ENCODE assay signal across 2 cellular contexts in the genomic region with DNA sequence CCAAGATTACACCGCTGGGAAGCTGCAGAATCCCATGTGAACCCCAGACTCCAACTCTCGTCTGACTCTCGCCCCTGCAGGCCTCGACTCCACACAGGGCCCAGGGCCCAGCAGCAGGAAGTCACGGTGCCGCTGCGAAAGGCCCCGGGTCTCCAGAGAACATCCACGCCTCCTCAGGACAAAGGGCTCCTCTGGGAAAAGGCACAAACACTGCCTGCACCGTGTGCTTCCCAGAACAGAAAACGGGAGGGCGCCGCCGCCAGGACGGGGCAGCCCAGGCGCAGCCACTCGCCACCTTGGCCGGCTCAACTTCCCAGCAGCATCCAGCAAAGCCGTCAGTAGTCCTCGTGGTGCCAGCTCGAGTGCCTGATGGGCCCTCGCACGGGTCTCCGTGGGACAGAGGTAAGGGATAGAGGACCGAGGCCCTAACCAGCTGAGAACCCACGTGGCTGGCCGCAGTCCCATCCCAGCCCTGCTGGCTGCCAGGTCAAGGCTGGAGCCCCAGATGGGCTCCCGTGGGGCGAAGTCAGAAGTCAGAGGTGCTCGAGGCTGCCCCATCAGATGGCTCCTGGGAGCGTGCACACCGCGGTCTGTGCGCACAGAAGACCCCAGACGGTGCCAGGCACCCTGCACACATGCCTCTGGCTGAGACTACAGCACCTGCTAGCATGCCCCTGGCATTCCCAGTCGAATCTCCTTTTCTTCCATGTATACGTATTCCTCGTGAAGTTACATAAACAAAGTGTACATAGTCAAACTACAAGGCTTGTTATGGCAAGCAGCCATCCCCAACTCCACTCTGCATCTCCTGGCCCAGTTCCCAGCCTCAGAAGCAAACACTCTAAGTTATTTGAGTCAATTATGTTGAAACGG.
TF ChIP-seq lines count a peak whose summit lies in the region.

No MANE protein-coding gene starts in this region.

TF ChIP-seq in A549, 52 proteins besides CTCF, POLR2A, EP300 and RAD21 (continued from another document):
- TF ChIP-seq REST (IDR thresholded peaks at IDR 0.05) (no peak), ZC3H11A (IDR thresholded peaks at IDR 0.05) (no peak), HES2 (IDR thresholded peaks at IDR 0.05) (no peak), HEYL (CRISPR knock-in tag; IDR thresholded peaks at IDR 0.05) (no peak), SREBF2 (IDR thresholded peaks at IDR 0.05) (no peak), CHD2 (IDR thresholded peaks at IDR 0.05; ENCODE audit: low read length, partially characterized antibody) (no peak), JUNB (IDR thresholded peaks at IDR 0.05) (no peak), MYC (IDR thresholded peaks at IDR 0.05; ENCODE audit: borderline replicate concordance, low read length) (no peak), HOXA7 (CRISPR knock-in tag; IDR thresholded peaks at IDR 0.05) (no peak), HDAC2 (IDR thresholded peaks at IDR 0.05) (no peak), POLR2AphosphoS2 (conservative IDR thresholded peaks at IDR 0.05; ENCODE audit: low read length) (no peak), NFE2L2 (conservative IDR thresholded peaks at IDR 0.05; ENCODE audit: low read length) (no peak), TFCP2L1 (CRISPR knock-in tag; IDR thresholded peaks at IDR 0.05) (no peak)

TF ChIP-seq in HepG2, 621 proteins besides CTCF, POLR2A, EP300 and RAD21 (continued from another document and continues in another):
- TF ChIP-seq ZNF414 (CRISPR knock-in tag; IDR thresholded peaks at IDR 0.05) (no peak), ZNF883 (CRISPR knock-in tag; IDR thresholded peaks at IDR 0.05; ENCODE audit: not compliant biosample characterization) (peak; percentile 58), GABPB1 (CRISPR knock-in tag; IDR thresholded peaks at IDR 0.05) (peak; percentile 29; the same call in 1 of the 2 replicates), KMT2B (CRISPR knock-in tag; IDR thresholded peaks at IDR 0.05) (no peak), MAF1 (CRISPR knock-in tag; IDR thresholded peaks at IDR 0.05; ENCODE audit: borderline replicate concordance) (no peak), ERF (CRISPR knock-in tag; IDR thresholded peaks at IDR 0.05) (no peak), HIVEP1 (CRISPR knock-in tag; IDR thresholded peaks at IDR 0.05) (no peak), THRA (CRISPR knock-in tag; IDR thresholded peaks at IDR 0.05; ENCODE audit: borderline replicate concordance) (no peak), MED1 (CRISPR knock-in tag; IDR thresholded peaks at IDR 0.05) (peak; percentile 44; the same call in 1 of the 2 replicates), ZNF605 (CRISPR knock-in tag; IDR thresholded peaks at IDR 0.05) (no peak), RFX1 (IDR thresholded peaks at IDR 0.05) (no peak), ZNF839 (CRISPR knock-in tag; IDR thresholded peaks at IDR 0.05; ENCODE audit: borderline replicate concordance) (no peak), ZNF547 (CRISPR knock-in tag; IDR thresholded peaks at IDR 0.05) (0 out of 2 replicates have a peak, but pooled peaks have one; percentile 75), PHF5A (CRISPR knock-in tag; IDR thresholded peaks at IDR 0.05; ENCODE audit: low read depth, unreplicated experiment) (no peak), CREB1 (IDR thresholded peaks at IDR 0.05) (no peak), CREB1 (CRISPR knock-in tag; IDR thresholded peaks at IDR 0.05) (no peak), ZFP91 (CRISPR knock-in tag; IDR thresholded peaks at IDR 0.05; ENCODE audit: borderline replicate concordance) (peak; percentile 28; the same call in 1 of the 2 replicates), ZNF230 (CRISPR knock-in tag; IDR thresholded peaks at IDR 0.05) (no peak), CBX2 (IDR thresholded peaks at IDR 0.05; ENCODE audit: low read depth, low read length) (no peak), CBX2 (CRISPR knock-in tag; IDR thresholded peaks at IDR 0.05; ENCODE audit: low read depth) (no peak), ZNF687 (CRISPR knock-in tag; IDR thresholded peaks at IDR 0.05) (peak; percentile 80), ATF1 (CRISPR knock-in tag; IDR thresholded peaks at IDR 0.05) (no peak), REPIN1 (CRISPR knock-in tag; IDR thresholded peaks at IDR 0.05; ENCODE audit: borderline replicate concordance, low read depth) (0 out of 2 replicates have a peak, but pooled peaks have one; percentile 26), ZNF782 (CRISPR knock-in tag; IDR thresholded peaks at IDR 0.05; ENCODE audit: borderline replicate concordance) (no peak), ADNP (CRISPR knock-in tag; IDR thresholded peaks at IDR 0.05) (no peak), NFYC (CRISPR knock-in tag; IDR thresholded peaks at IDR 0.05) (no peak), HCFC1 (IDR thresholded peaks at IDR 0.05; ENCODE audit: low read depth, low read length) (no peak), MXD1 (CRISPR knock-in tag; IDR thresholded peaks at IDR 0.05) (no peak)
- TF ChIP-seq, protein P1, sequence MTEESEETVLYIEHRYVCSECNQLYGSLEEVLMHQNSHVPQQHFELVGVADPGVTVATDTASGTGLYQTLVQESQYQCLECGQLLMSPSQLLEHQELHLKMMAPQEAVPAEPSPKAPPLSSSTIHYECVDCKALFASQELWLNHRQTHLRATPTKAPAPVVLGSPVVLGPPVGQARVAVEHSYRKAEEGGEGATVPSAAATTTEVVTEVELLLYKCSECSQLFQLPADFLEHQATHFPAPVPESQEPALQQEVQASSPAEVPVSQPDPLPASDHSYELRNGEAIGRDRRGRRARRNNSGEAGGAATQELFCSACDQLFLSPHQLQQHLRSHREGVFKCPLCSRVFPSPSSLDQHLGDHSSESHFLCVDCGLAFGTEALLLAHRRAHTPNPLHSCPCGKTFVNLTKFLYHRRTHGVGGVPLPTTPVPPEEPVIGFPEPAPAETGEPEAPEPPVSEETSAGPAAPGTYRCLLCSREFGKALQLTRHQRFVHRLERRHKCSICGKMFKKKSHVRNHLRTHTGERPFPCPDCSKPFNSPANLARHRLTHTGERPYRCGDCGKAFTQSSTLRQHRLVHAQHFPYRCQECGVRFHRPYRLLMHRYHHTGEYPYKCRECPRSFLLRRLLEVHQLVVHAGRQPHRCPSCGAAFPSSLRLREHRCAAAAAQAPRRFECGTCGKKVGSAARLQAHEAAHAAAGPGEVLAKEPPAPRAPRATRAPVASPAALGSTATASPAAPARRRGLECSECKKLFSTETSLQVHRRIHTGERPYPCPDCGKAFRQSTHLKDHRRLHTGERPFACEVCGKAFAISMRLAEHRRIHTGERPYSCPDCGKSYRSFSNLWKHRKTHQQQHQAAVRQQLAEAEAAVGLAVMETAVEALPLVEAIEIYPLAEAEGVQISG (CRISPR knock-in tag; IDR thresholded peaks at IDR 0.05), result no peak
- TF ChIP-seq, protein P2, sequence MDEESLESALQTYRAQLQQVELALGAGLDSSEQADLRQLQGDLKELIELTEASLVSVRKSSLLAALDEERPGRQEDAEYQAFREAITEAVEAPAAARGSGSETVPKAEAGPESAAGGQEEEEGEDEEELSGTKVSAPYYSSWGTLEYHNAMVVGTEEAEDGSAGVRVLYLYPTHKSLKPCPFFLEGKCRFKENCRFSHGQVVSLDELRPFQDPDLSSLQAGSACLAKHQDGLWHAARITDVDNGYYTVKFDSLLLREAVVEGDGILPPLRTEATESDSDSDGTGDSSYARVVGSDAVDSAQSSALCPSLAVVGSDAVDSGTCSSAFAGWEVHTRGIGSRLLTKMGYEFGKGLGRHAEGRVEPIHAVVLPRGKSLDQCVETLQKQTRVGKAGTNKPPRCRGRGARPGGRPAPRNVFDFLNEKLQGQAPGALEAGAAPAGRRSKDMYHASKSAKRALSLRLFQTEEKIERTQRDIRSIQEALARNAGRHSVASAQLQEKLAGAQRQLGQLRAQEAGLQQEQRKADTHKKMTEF (CRISPR knock-in tag; IDR thresholded peaks at IDR 0.05), result 0 out of 2 replicates have a peak, but pooled peaks have one; percentile 40
- TF ChIP-seq, protein P3, sequence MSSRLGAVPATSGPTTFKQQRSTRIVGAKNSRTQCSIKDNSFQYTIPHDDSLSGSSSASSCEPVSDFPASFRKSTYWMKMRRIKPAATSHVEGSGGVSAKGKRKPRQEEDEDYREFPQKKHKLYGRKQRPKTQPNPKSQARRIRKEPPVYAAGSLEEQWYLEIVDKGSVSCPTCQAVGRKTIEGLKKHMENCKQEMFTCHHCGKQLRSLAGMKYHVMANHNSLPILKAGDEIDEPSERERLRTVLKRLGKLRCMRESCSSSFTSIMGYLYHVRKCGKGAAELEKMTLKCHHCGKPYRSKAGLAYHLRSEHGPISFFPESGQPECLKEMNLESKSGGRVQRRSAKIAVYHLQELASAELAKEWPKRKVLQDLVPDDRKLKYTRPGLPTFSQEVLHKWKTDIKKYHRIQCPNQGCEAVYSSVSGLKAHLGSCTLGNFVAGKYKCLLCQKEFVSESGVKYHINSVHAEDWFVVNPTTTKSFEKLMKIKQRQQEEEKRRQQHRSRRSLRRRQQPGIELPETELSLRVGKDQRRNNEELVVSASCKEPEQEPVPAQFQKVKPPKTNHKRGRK (CRISPR knock-in tag; IDR thresholded peaks at IDR 0.05), result no peak
- TF ChIP-seq, protein P4, sequence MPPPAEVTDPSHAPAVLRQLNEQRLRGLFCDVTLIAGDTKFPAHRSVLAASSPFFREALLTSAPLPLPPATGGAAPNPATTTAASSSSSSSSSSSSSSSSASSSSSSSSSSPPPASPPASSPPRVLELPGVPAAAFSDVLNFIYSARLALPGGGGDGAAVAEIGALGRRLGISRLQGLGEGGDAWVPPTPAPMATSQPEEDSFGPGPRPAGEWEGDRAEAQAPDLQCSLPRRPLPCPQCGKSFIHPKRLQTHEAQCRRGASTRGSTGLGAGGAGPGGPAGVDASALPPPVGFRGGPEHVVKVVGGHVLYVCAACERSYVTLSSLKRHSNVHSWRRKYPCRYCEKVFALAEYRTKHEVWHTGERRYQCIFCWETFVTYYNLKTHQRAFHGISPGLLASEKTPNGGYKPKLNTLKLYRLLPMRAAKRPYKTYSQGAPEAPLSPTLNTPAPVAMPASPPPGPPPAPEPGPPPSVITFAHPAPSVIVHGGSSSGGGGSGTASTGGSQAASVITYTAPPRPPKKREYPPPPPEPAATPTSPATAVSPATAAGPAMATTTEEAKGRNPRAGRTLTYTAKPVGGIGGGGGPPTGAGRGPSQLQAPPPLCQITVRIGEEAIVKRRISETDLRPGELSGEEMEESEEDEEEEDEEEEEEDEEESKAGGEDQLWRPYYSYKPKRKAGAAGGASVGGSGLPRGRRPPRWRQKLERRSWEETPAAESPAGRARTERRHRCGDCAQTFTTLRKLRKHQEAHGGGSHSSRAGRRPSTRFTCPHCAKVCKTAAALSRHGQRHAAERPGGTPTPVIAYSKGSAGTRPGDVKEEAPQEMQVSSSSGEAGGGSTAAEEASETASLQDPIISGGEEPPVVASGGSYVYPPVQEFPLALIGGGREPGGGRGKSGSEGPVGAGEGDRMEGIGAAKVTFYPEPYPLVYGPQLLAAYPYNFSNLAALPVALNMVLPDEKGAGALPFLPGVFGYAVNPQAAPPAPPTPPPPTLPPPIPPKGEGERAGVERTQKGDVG (CRISPR knock-in tag; IDR thresholded peaks at IDR 0.05; ENCODE audit: borderline replicate concordance), result peak; percentile 86; the same call in 1 of the 2 replicates
